1 cellular context compared by ENCODE assay signal in the genomic region with DNA sequence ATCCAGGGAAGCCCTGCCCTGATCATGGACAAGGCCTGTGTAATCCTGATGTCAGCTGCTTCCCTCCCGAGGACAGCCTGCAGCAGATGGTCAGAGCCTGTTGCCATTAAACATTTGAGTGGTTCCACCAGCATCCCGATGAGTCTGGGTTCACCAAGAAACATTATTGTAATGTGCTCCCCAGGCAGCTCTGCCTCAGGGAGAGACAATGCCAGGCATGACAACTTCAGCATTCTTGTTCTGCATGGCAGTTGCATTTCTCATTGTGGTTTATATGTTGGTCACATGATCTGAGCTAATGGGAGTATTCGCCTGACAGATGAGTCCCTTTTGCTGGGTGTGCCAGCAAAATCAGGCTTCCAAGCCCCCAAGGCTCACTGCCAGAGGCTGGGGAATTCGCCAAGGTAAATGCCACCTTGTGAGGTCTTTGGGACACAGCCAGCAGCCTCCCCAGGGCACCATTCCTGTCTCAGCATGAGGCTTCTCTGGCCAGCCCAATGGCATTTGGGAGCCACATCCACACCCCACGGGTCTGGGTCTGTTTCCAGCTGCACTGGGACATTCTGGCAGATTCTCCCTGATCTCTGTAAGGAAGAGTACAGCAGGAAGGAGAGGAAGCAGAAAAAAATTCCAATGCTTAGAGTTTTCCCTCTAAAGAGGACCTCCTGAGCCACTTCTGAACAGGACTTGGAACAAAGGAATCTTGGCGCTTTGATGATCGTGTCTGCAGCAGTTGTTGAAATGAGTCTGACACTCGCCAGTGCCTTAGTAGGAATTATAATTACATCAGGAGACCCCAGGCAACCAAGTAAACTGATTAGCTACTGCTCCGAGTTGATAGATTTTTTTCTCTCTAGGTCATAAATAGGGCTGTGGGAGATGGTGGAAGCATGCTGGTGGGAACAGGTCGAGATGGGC.
TF ChIP-seq lines count a peak whose summit lies in the region.

No MANE protein-coding gene starts in this region.

TF ChIP-seq in Ishikawa, 13 proteins besides CTCF, POLR2A, EP300 and RAD21 (continued from another document):
- TF ChIP-seq, protein P1, sequence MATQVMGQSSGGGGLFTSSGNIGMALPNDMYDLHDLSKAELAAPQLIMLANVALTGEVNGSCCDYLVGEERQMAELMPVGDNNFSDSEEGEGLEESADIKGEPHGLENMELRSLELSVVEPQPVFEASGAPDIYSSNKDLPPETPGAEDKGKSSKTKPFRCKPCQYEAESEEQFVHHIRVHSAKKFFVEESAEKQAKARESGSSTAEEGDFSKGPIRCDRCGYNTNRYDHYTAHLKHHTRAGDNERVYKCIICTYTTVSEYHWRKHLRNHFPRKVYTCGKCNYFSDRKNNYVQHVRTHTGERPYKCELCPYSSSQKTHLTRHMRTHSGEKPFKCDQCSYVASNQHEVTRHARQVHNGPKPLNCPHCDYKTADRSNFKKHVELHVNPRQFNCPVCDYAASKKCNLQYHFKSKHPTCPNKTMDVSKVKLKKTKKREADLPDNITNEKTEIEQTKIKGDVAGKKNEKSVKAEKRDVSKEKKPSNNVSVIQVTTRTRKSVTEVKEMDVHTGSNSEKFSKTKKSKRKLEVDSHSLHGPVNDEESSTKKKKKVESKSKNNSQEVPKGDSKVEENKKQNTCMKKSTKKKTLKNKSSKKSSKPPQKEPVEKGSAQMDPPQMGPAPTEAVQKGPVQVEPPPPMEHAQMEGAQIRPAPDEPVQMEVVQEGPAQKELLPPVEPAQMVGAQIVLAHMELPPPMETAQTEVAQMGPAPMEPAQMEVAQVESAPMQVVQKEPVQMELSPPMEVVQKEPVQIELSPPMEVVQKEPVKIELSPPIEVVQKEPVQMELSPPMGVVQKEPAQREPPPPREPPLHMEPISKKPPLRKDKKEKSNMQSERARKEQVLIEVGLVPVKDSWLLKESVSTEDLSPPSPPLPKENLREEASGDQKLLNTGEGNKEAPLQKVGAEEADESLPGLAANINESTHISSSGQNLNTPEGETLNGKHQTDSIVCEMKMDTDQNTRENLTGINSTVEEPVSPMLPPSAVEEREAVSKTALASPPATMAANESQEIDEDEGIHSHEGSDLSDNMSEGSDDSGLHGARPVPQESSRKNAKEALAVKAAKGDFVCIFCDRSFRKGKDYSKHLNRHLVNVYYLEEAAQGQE (IDR thresholded peaks at IDR 0.05; ENCODE audit: low read depth) = no peak
- peak; percentile 100 for TF ChIP-seq TCF12 (IDR thresholded peaks at IDR 0.05; ENCODE audit: low read depth)
TF ChIP-seq in Ishikawa: peak in this region for 8.
